In genomic region chr11:2270322-2271076, GRCh38 we compare ENCODE assay signal across 1 cellular context.
TF ChIP-seq lines count a peak whose summit lies in the region.

Gene ASCL2, minus strand, starts transcription at chr11:2270588. Its CDS starts 256 bp downstream, at chr11:2270332.

TF ChIP-seq in HepG2, 621 proteins besides CTCF, POLR2A, EP300 and RAD21 (continued from another document):
- TF ChIP-seq IRF9 (CRISPR knock-in tag; IDR thresholded peaks at IDR 0.05; ENCODE audit: borderline replicate concordance), result no peak
- no peak for TF ChIP-seq ZNF616 (CRISPR knock-in tag; IDR thresholded peaks at IDR 0.05; ENCODE audit: low read depth)
- TF ChIP-seq HOXA3 (CRISPR knock-in tag; IDR thresholded peaks at IDR 0.05), result peak; percentile 14; the same call in 1 of the 2 replicates
